37 cellular contexts compared by ENCODE assay signal in genomic region chr19:33616857-33617256, GRCh38. TPM values are rescaled to one million over a fixed set of nuclear protein-coding genes. Genes with fewer than 3 reads are reported as not detected.
"Had no signal": no experiment of that assay in that cellular context is flagged by ENCODE, and none has a peak within 500 bp of the region (broad histone marks: within the 10 kb centered on the region; RNA-seq: fewer than 3 reads in every experiment).

No MANE protein-coding gene starts in this region.

- H3K27ac ChIP-seq: KMS-11 had no signal

- DNase-seq: Karpas-422, Kasumi-1, MG63, MV-4-11, NCI-H1048, NCI-H1092, NCI-H1092 treated with DMSO at 0.1 percent for 48 hours, NCI-H1105, NCI-H1105 treated with DMSO at 0.1 percent for 48 hours, NCI-H1417, NCI-H1417 treated with DMSO at 0.1 percent for 48 hours, NCI-H1436, NCI-H1436 treated with DMSO at 0.1 percent for 48 hours, NCI-H146, NCI-H1694, NCI-H1694 treated with DMSO at 0.1 percent for 48 hours, NCI-H187, NCI-H187 treated with DMSO at 0.1 percent for 48 hours, NCI-H1930, NCI-H2029, NCI-H2029 treated with DMSO at 0.1 percent for 48 hours, NCI-H2081, NCI-H2081 treated with DMSO at 0.1 percent for 48 hours, NCI-H2107, NCI-H2171, NCI-H2171 treated with DMSO at 0.1 percent for 48 hours, NCI-H2227 treated with DMSO at 0.1 percent for 48 hours, NCI-H226, NCI-H345, NCI-H446, NCI-H446 treated with DMSO at 0.1 percent for 48 hours, NCI-H510A, NCI-H510A treated with DMSO at 0.1 percent for 48 hours had no signal

- H3K4me2 ChIP-seq: KMS-11 had no signal

- H3K9ac ChIP-seq: KMS-11 had no signal

- H3K36me3 ChIP-seq: MG63 had no signal

- H3K4me3 ChIP-seq: MG63 had no signal

- H3K9me3 ChIP-seq: MG63 had no signal

RNA-seq across cellular contexts. Expression of gene CHST8, which starts 4.9 kb away (rescaled TPM):
- total RNA-seq: LHCN-M2, M059J, MCF 10A had no signal
